Comparison of ENCODE assay signal across 17 cellular contexts in the genomic region with DNA sequence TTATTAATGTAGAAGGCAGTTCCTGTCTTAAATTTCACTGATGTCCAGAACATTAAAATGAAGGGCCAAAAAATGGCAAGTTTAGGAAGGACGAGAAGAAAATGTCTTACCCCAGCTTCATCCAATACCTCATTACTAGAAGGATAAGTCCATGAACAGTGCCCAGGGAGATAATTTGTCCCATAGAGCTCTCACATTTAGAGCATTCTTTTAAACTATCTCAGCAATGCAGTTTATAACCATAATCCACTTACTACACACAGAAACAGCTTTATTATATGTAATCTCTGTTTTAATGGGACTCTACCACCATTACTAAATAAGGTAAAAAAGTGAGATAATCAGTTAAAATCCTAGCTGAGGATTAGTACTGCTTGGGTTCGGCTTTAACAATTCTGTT.
DNase-seq lines count a peak whose midpoint lies in the region; ATAC-seq and TF ChIP-seq lines count a peak whose summit lies in the region.
"Had no signal": no experiment of that assay in that cellular context is flagged by ENCODE, and none has a peak within 500 bp of the region (broad histone marks: within the 10 kb centered on the region; RNA-seq: fewer than 3 reads in every experiment).

No MANE protein-coding gene starts in this region.

- H3K36me3 Mint-ChIP-seq in T-helper 17 cell (ENCODE audit: low read depth), result no peaks in the 10 kb centered on the region
- H3K36me3 Mint-ChIP-seq in mesothelial cell of epicardium, result no peaks in the 10 kb centered on the region
- H3K36me3 Mint-ChIP-seq: CD8-positive, alpha-beta T cell had no signal

- H3K27me3 Mint-ChIP-seq in T-helper 17 cell (no peaks in the 10 kb centered on the region), mesothelial cell of epicardium (ENCODE audit: low read depth) (no peaks in the 10 kb centered on the region)
- H3K27me3 Mint-ChIP-seq: B cell had no signal

- H3K9ac ChIP-seq in smooth muscle cell (ENCODE audit: low read depth), result no peak overlapping the region
- H3K9ac ChIP-seq: BLaER1 treated with 17β-estradiol and CSF1 and Interleukin-3, amounts not matched to agents 10 nM and 100 nM had no signal

- H3K4me1 ChIP-seq in smooth muscle cell (ENCODE audit: low read depth), result no peaks in the 10 kb centered on the region

- ATAC-seq in T-helper 17 cell (no peak), HG02623 (IDR thresholded peaks at IDR 0.05; ENCODE audit: unreplicated experiment) (no peak)
- ATAC-seq: A549; CD8-positive, alpha-beta T cell; K562 had no signal

- H3K9me3 Mint-ChIP-seq in mesothelial cell of epicardium, result no peaks in the 10 kb centered on the region
- H3K9me3 Mint-ChIP-seq: CD8-positive, alpha-beta T cell; H9 had no signal

- H3K36me3 ChIP-seq in smooth muscle cell (ENCODE audit: low read depth), result no peaks in the 10 kb centered on the region
- H3K36me3 ChIP-seq: BLaER1 treated with 17β-estradiol and CSF1 and Interleukin-3, amounts not matched to agents 10 nM and 100 nM had no signal

- TF ChIP-seq CTCF in mesothelial cell of epicardium (IDR thresholded peaks at IDR 0.05; ENCODE audit: unreplicated experiment) (no peak), smooth muscle cell (IDR thresholded peaks at IDR 0.05; ENCODE audit: borderline replicate concordance, insufficient read depth, poor library complexity, severe bottlenecking) (no peak)

- H3K4me1 Mint-ChIP-seq in T-helper 17 cell, result peaks cover 2% of the 10 kb centered on the region
- peaks cover 28% of the 10 kb centered on the region for H3K4me1 Mint-ChIP-seq in mesothelial cell of epicardium
- H3K4me1 Mint-ChIP-seq: B cell, H9 had no signal

- no peaks in the 10 kb centered on the region for H3K79me2 ChIP-seq in smooth muscle cell (ENCODE audit: low read depth)

- H2AFZ ChIP-seq in smooth muscle cell (ENCODE audit: low read depth), result no peak overlapping the region

- WGBS in smooth muscle cell (ENCODE audit: low lambda C conversion rate), result 76% methylated on average over 2 of the region's 2 CpGs

- H4K20me1 ChIP-seq in smooth muscle cell (ENCODE audit: low read depth), result no peaks in the 10 kb centered on the region
- H4K20me1 ChIP-seq: BLaER1 treated with 17β-estradiol and CSF1 and Interleukin-3, amounts not matched to agents 10 nM and 100 nM had no signal

- peak; percentile 4 for DNase-seq in NCI-H82 (lab: John Stamatoyannopoulos, UW)
- no peak for DNase-seq in NCI-H82 treated with DMSO at 0.1 percent for 48 hours (lab: John Stamatoyannopoulos, UW; ENCODE audit: unreplicated experiment)
- DNase-seq in T-helper 17 cell, result no peak
- DNase-seq in mesothelial cell of epicardium (ENCODE audit: low spot score in 2 of 2, unreplicated experiment in 2 of 2), result no peak
- no peak for DNase-seq in smooth muscle cell (lab: John Stamatoyannopoulos, UW; ENCODE audit: unreplicated experiment)
- no peak for DNase-seq in globus pallidus (ENCODE audit: low spot score)
- no peak for DNase-seq in NCI-H345 (lab: John Stamatoyannopoulos, UW)
- DNase-seq: CD8-positive, alpha-beta T cell; GDM1; H9 had no signal

- H3K27ac Mint-ChIP-seq in T-helper 17 cell (peak overlapping the region; percentile 62), mesothelial cell of epicardium (peak overlapping the region; percentile 51)
- H3K27ac Mint-ChIP-seq: B cell; CD8-positive, alpha-beta T cell; H9 had no signal

- no peaks in the 10 kb centered on the region for H3F3A ChIP-seq in smooth muscle cell (ENCODE audit: low read depth)

- no peak overlapping the region for H3K4me3 Mint-ChIP-seq in T-helper 17 cell
- H3K4me3 Mint-ChIP-seq in mesothelial cell of epicardium, result no peak overlapping the region
- H3K4me3 Mint-ChIP-seq: B cell; CD8-positive, alpha-beta T cell; H9 had no signal

- no peak overlapping the region for H3K4me3 ChIP-seq in smooth muscle cell
- H3K4me3 ChIP-seq: A549; BLaER1 treated with 17β-estradiol and CSF1 and Interleukin-3, amounts not matched to agents 10 nM and 100 nM; K562 had no signal

- H3K27ac ChIP-seq in smooth muscle cell (ENCODE audit: low read depth), result peak overlapping the region; percentile 8
- H3K27ac ChIP-seq: 22Rv1; A549; BLaER1 treated with 17β-estradiol and CSF1 and Interleukin-3, amounts not matched to agents 10 nM and 100 nM; HL-60 had no signal

- peak overlapping the region; percentile 11 for H3K4me2 ChIP-seq in smooth muscle cell
- H3K4me2 ChIP-seq: A549; BLaER1 treated with 17β-estradiol and CSF1 and Interleukin-3, amounts not matched to agents 10 nM and 100 nM had no signal

- H3K9me3 ChIP-seq in T-helper 17 cell (ENCODE audit: control insufficient read depth, low read length, poor library complexity, severe bottlenecking) (no peaks in the 10 kb centered on the region), smooth muscle cell (replicated peaks; ENCODE audit: low read depth) (no peaks in the 10 kb centered on the region)
- H3K9me3 ChIP-seq: A549; BLaER1 treated with 17β-estradiol and CSF1 and Interleukin-3, amounts not matched to agents 10 nM and 100 nM had no signal

- H3K27me3 ChIP-seq in smooth muscle cell (ENCODE audit: low read depth), result no peaks in the 10 kb centered on the region
- H3K27me3 ChIP-seq: BLaER1 treated with 17β-estradiol and CSF1 and Interleukin-3, amounts not matched to agents 10 nM and 100 nM had no signal
